In genomic region chrX:16712825-16713155, GRCh38 we compare ENCODE assay signal across 9 cellular contexts. TPM values are rescaled to one million over a fixed set of nuclear protein-coding genes. Genes with fewer than 3 reads are reported as not detected.
DNase-seq lines count a peak whose midpoint lies in the region; ATAC-seq, FAIRE-seq and TF ChIP-seq lines count a peak whose summit lies in the region.
"Had no signal": no experiment of that assay in that cellular context is flagged by ENCODE, and none has a peak within 500 bp of the region (broad histone marks: within the 10 kb centered on the region; RNA-seq: fewer than 3 reads in every experiment).

No MANE protein-coding gene starts in this region.

- H3K27ac ChIP-seq in A549: peak overlapping the region; percentile 97
- H3K27ac ChIP-seq in right lobe of liver: peak overlapping the region; percentile 73 to 92 (median 86)
- H3K27ac ChIP-seq in transverse colon: peak overlapping the region; percentile 85 to 93 (median 90)

- intact Hi-C loops in right lobe of liver (cut with DNase I): no loop called here
- intact Hi-C loops in transverse colon (cut with DNase I; ENCODE audit: low total_unique reads): no loop called here

- H3K9me3 ChIP-seq in A549: no peaks in the 10 kb centered on the region
- no peaks in the 10 kb centered on the region for H3K9me3 ChIP-seq in right lobe of liver
- no peaks in the 10 kb centered on the region for H3K9me3 ChIP-seq in transverse colon

- peak overlapping the region; percentile 96 to 100 (median 98) for H3K27ac Mint-ChIP-seq in brain

- H3K4me1 ChIP-seq in A549: no peaks in the 10 kb centered on the region
- no peaks in the 10 kb centered on the region for H3K4me1 ChIP-seq in right lobe of liver
- peaks cover 0 to 4% (median 0%) of the 10 kb centered on the region in 4 donors for H3K4me1 ChIP-seq in transverse colon

- ATAC-seq in A549 (peak; percentile 58 to 77; a peak in 5 of 6 replicates), GM19023 (IDR thresholded peaks at IDR 0.05; ENCODE audit: unreplicated experiment) (peak; percentile 39), HG03354 (IDR thresholded peaks at IDR 0.05; ENCODE audit: poor library complexity, severe bottlenecking, unreplicated experiment) (peak; percentile 3), right lobe of liver (peak; percentile 33 to 60 (median 48))

- FAIRE-seq in A549 (lab: Jason Lieb, UNC): no peak
- no peak for FAIRE-seq in GM12892 (lab: Jason Lieb, UNC)
- FAIRE-seq: islet of Langerhans had no signal

- H3K27me3 ChIP-seq in right lobe of liver (no peaks in the 10 kb centered on the region), transverse colon (no peaks in the 10 kb centered on the region)

- H3K27me3 Mint-ChIP-seq in brain: peaks cover 12% of the 10 kb centered on the region

- H3K4me3 ChIP-seq in A549: peak overlapping the region; percentile 98
- peak overlapping the region; percentile 62 to 69 (median 66) for H3K4me3 ChIP-seq in right lobe of liver
- H3K4me3 ChIP-seq in transverse colon: peak overlapping the region; percentile 57 to 87 (median 68)

- H3K36me3 Mint-ChIP-seq in brain: peaks cover 12% of the 10 kb centered on the region

- CTCF ChIA-PET in A549 (lab: Yijun Ruan, JAX): interaction anchor here (0.7 to 1.0 kb wide), 3 partner anchors 10 to 22 kb away, joined by 3 to 4 read pairs (median 3); no protein-coding TSS in a partner anchor

- H3K36me3 ChIP-seq in right lobe of liver (no peaks in the 10 kb centered on the region), transverse colon (no peaks in the 10 kb centered on the region)

- POLR2A ChIA-PET in A549 (lab: Yijun Ruan, JAX): interaction anchor here (0.9 to 2.2 kb wide), 3 partner anchors 9 to 59 kb away, joined by 3 to 11 read pairs (median 3); no protein-coding TSS in a partner anchor

- in situ Hi-C loops in transverse colon (cut with MboI; ENCODE audit: low pct_ligation_motif_present in 1 of 4, low pct_unique_long_range_greater_than_20kb in 1 of 4, low sequenced_read_pairs in 3 of 4): no loop called here

- peaks cover 27% of the 10 kb centered on the region for H3K4me1 Mint-ChIP-seq in brain

- peak overlapping the region; percentile 85 to 95 (median 93) for H3K4me3 Mint-ChIP-seq in brain

- DNase-seq in A549 (ENCODE audit: low read depth in 1 of 2, low spot score in 1 of 2): no peak
- DNase-seq in right lobe of liver: no peak
- DNase-seq in transverse colon: no peak
- DNase-seq in NCI-H2029 (lab: John Stamatoyannopoulos, UW): no peak
- DNase-seq in GM12892 (ENCODE audit: insufficient read length): no peak

- H3K9me3 Mint-ChIP-seq in brain: no peaks in the 10 kb centered on the region

- TF ChIP-seq POLR2A in A549 (IDR thresholded peaks at IDR 0.05; ENCODE audit: low read length): no peak
- no peak for TF ChIP-seq POLR2A in right lobe of liver (IDR thresholded peaks at IDR 0.05)
- no peak for TF ChIP-seq POLR2A in transverse colon (IDR thresholded peaks at IDR 0.05)
- no peak for TF ChIP-seq POLR2A in GM12892 (IDR thresholded peaks at IDR 0.05; ENCODE audit: low read depth, low read length)

- 6% methylated on average over 9 of the region's 10 CpGs for WGBS in A549 (ENCODE audit: missing lambda C conversion rate)
- 35% methylated on average over 7 of the region's 10 CpGs for WGBS in right lobe of liver (ENCODE audit: insufficient coverage, low coverage, low lambda C conversion rate, missing lambda C conversion rate)
- 0 to 29% methylated on average over 2 to 10 of the region's 10 CpGs for WGBS in transverse colon (ENCODE audit: low coverage in 1 of 2), 2 donors

- TF ChIP-seq CTCF in A549 (IDR thresholded peaks at IDR 0.05) (no peak), brain (conservative IDR thresholded peaks at IDR 0.05) (no peak), right lobe of liver (IDR thresholded peaks at IDR 0.05) (no peak), transverse colon (IDR thresholded peaks at IDR 0.05) (no peak)

- peak overlapping the region; percentile 94 for H3K4me2 ChIP-seq in A549

- TF ChIP-seq EP300 in A549 (IDR thresholded peaks at IDR 0.05) (no peak), transverse colon (IDR thresholded peaks at IDR 0.05; ENCODE audit: low read depth) (no peak)

- no peak for TF ChIP-seq RAD21 in A549 (conservative IDR thresholded peaks at IDR 0.05 in 1 of 2, IDR thresholded peaks at IDR 0.05 in 1 of 2)

TF ChIP-seq in A549, 52 proteins besides CTCF, POLR2A, EP300 and RAD21:
- TF ChIP-seq RARB (CRISPR knock-in tag; IDR thresholded peaks at IDR 0.05): no peak
- TF ChIP-seq PBX3 (IDR thresholded peaks at IDR 0.05): no peak
- no peak for TF ChIP-seq HES2 (IDR thresholded peaks at IDR 0.05)
- no peak for TF ChIP-seq ZFP36 (IDR thresholded peaks at IDR 0.05; ENCODE audit: borderline replicate concordance, partially characterized antibody)
- TF ChIP-seq TFCP2L1 (CRISPR knock-in tag; IDR thresholded peaks at IDR 0.05): no peak
- TF ChIP-seq EHF (CRISPR knock-in tag; IDR thresholded peaks at IDR 0.05): no peak
- no peak for TF ChIP-seq KDM1A (IDR thresholded peaks at IDR 0.05; ENCODE audit: low read depth)
- TF ChIP-seq JUN (IDR thresholded peaks at IDR 0.05): no peak
- no peak for TF ChIP-seq CBX8 (IDR thresholded peaks at IDR 0.05)
- no peak for TF ChIP-seq NPAS2 (CRISPR knock-in tag; IDR thresholded peaks at IDR 0.05; ENCODE audit: borderline replicate concordance)
- no peak for TF ChIP-seq FOSB (CRISPR knock-in tag; IDR thresholded peaks at IDR 0.05)
- no peak for TF ChIP-seq RNF2 (IDR thresholded peaks at IDR 0.05; ENCODE audit: borderline replicate concordance, low read depth)
- no peak for TF ChIP-seq SMC3 (IDR thresholded peaks at IDR 0.05)
- TF ChIP-seq HOXB13 (CRISPR knock-in tag; IDR thresholded peaks at IDR 0.05; ENCODE audit: low read depth): no peak
- TF ChIP-seq CHD4 (IDR thresholded peaks at IDR 0.05; ENCODE audit: borderline replicate concordance): no peak
- TF ChIP-seq, protein P1, sequence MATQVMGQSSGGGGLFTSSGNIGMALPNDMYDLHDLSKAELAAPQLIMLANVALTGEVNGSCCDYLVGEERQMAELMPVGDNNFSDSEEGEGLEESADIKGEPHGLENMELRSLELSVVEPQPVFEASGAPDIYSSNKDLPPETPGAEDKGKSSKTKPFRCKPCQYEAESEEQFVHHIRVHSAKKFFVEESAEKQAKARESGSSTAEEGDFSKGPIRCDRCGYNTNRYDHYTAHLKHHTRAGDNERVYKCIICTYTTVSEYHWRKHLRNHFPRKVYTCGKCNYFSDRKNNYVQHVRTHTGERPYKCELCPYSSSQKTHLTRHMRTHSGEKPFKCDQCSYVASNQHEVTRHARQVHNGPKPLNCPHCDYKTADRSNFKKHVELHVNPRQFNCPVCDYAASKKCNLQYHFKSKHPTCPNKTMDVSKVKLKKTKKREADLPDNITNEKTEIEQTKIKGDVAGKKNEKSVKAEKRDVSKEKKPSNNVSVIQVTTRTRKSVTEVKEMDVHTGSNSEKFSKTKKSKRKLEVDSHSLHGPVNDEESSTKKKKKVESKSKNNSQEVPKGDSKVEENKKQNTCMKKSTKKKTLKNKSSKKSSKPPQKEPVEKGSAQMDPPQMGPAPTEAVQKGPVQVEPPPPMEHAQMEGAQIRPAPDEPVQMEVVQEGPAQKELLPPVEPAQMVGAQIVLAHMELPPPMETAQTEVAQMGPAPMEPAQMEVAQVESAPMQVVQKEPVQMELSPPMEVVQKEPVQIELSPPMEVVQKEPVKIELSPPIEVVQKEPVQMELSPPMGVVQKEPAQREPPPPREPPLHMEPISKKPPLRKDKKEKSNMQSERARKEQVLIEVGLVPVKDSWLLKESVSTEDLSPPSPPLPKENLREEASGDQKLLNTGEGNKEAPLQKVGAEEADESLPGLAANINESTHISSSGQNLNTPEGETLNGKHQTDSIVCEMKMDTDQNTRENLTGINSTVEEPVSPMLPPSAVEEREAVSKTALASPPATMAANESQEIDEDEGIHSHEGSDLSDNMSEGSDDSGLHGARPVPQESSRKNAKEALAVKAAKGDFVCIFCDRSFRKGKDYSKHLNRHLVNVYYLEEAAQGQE (IDR thresholded peaks at IDR 0.05): no peak
- no peak for TF ChIP-seq ZSCAN20 (CRISPR knock-in tag; IDR thresholded peaks at IDR 0.05)

RNA-seq across cellular contexts. Expression of gene CTPS2, which starts 0.3 kb away (rescaled TPM):
- polyA plus RNA-seq in A549 (2011; rRNA removed) (16.8 and 18.5 TPM in 2 replicates), A549 (2017; fragmentation: RNase III; extraction: RNeasy Plus Mini Kit Qiagen cat#74134 plus additional on column Dnase treatment) (10.8 to 11.5 TPM (median 11.1 TPM) in 3 replicates), brain (ENCODE audit: insufficient read depth, low read depth, low replicate concordance) (13.2 TPM)
- 3.5 and 3.8 TPM in 2 replicates for polyA plus RNA-seq in A549 (2012; cell fraction: cytosol; rRNA removed)
- polyA plus RNA-seq in A549 (2012; cell fraction: nucleus; rRNA removed): 4.4 and 7.5 TPM in 2 replicates
- 13.9 TPM in 2 replicates for polyA minus RNA-seq in A549 (2011; rRNA and poly(A)+ RNA removed)
- total RNA-seq in right lobe of liver (10 to 100 TPM in 1 of 6 experiments, 1 to 10 TPM in 5; 5.0 to 10.3 (median 8.8) TPM), transverse colon (10 to 100 TPM in 3 of 4 donors, 1 to 10 TPM in 1; 5.2 to 24.5 (median 15.1) TPM)
- polyA plus RNA-seq in GM12892 (2012; ENCODE audit: missing spikeins): 11.4 TPM

RNA-seq across cellular contexts. Expression of gene SYAP1, which starts 6.6 kb away (rescaled TPM):
- polyA plus RNA-seq in A549 (2011; rRNA removed) (15.7 and 18.9 TPM in 2 replicates), A549 (2017; fragmentation: RNase III; extraction: RNeasy Plus Mini Kit Qiagen cat#74134 plus additional on column Dnase treatment) (20.6 to 21.1 TPM (median 20.9 TPM) in 3 replicates), brain (ENCODE audit: insufficient read depth, low read depth, low replicate concordance) (13.5 TPM)
- 7.6 and 7.7 TPM in 2 replicates for polyA plus RNA-seq in A549 (2012; cell fraction: cytosol; rRNA removed)
- 2.5 and 4.1 TPM in 2 replicates for polyA plus RNA-seq in A549 (2012; cell fraction: nucleus; rRNA removed)
- polyA minus RNA-seq in A549 (2011; rRNA and poly(A)+ RNA removed): 8.1 and 9.6 TPM in 2 replicates
- total RNA-seq in right lobe of liver (10 to 100 TPM; 22.5 to 35.7 (median 29.5) TPM), transverse colon (10 to 100 TPM; 25.3 to 34.1 (median 31.9) TPM)
- 17.4 TPM for polyA plus RNA-seq in GM12892 (2012; ENCODE audit: missing spikeins)

Comparison
In these comparisons a context has a peak if more than half of its experiments do, and no peak if none do; other contexts are left out.
1. ATAC-seq: peak in every context shown above with its lines; median percentile 68 in A549; 48 in right lobe of liver; 39 in GM19023; 3 in HG03354.